8 cellular contexts compared by ENCODE assay signal in the genomic region with DNA sequence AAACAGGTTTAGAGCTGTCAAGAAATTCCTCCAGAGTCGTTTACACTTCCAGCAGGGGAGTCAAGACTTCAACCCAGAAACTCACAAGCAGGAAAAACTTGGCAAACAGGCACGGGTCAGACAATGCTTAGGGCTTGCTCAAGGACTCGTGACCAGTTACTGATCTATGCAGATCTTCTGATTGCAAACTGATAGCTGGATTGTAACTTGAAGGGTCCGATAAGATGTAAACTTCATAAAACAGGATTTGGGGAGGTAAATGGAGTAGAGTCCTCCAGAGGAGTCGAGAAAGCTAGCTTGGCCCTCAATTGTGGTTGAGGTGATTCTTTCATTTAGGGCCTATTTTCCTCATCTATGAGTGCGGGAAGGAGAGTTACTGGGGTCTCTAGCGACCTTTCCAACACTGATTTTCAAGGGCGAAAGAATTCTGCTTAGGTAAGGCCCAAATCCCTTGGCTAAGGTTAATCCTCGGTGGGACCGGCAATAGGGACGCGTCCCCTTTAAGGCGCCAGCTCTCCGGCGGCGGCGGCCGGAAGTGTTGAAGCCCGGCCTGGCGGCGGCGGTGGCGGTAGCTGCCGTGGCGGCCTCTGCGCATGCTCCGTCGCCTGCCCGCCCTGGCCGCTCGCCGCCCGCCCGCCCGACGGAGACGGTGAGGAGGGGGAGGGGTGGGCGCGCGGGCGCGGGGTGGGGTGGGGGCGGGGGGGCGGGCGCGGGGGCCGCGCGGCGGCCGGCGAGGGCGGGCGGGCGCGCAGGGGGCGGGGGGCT. TPM values are rescaled to one million over a fixed set of nuclear protein-coding genes. Genes with fewer than 3 reads are reported as not detected.
DNase-seq lines count a peak whose midpoint lies in the region; TF ChIP-seq lines count a peak whose summit lies in the region.

A gene with protein sequence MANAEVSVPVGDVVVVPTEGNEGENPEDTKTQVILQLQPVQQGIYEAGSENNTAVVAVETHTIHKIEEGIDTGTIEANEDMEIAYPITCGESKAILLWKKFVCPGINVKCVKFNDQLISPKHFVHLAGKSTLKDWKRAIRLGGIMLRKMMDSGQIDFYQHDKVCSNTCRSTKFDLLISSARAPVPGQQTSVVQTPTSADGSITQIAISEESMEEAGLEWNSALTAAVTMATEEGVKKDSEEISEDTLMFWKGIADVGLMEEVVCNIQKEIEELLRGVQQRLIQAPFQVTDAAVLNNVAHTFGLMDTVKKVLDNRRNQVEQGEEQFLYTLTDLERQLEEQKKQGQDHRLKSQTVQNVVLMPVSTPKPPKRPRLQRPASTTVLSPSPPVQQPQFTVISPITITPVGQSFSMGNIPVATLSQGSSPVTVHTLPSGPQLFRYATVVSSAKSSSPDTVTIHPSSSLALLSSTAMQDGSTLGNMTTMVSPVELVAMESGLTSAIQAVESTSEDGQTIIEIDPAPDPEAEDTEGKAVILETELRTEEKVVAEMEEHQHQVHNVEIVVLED (plus strand): TSS at position 594 of the 765 bp plus-strand sequence. CDS start 14,829 bp downstream, outside the sequence.

- peak within 1 kb of the TSS; percentile 100 for H3K27ac Mint-ChIP-seq in nephron

- H3K9me3 Mint-ChIP-seq in nephron, result no peaks in the 10 kb centered on the region

- peak within 1 kb of the TSS; percentile 96 for H3K27ac ChIP-seq in DOHH2 (ENCODE audit: low read depth, low read length)

- peaks cover 13% of the 10 kb centered on the region for H3K4me1 Mint-ChIP-seq in nephron

- peaks cover 46% of the 10 kb centered on the region for H3K79me2 ChIP-seq in DOHH2 (ENCODE audit: control insufficient read depth, low read length)

- H3K4me1 ChIP-seq in DOHH2 (ENCODE audit: control insufficient read depth, low read length), result peaks cover 18% of the 10 kb centered on the region

- H3K36me3 ChIP-seq in DOHH2 (ENCODE audit: control insufficient read depth, low read length), result peaks cover 7% of the 10 kb centered on the region

- no peaks in the 10 kb centered on the region for H3K36me3 Mint-ChIP-seq in nephron (ENCODE audit: low read depth)

- H3K27me3 Mint-ChIP-seq in nephron (ENCODE audit: low read depth), result no peaks in the 10 kb centered on the region

- DNase-seq in GOT3 (lab: John Stamatoyannopoulos, UW) (peak; percentile 60), LoVo (ENCODE audit: low spot score) (peak; percentile 92), SHP77 treated with DMSO at 0.1 percent for 48 hours (lab: John Stamatoyannopoulos, UW) (peak; percentile 79), fibroblast of the aortic adventitia (ENCODE audit: low read depth) (peak; percentile 79)
- DNase-seq in activated effector memory CD4-positive, alpha-beta T cell treated with anti-CD3 and anti-CD28 coated beads, Interleukin-2, amount 50 U/mL, for 16 hours, result peak; percentile 95
- peak; percentile 83 for DNase-seq in stimulated activated naive CD4-positive, alpha-beta T cell treated with Interleukin-2 at 50 U/mL for 16 hours (lab: John Stamatoyannopoulos, UW)

- no peaks in the 10 kb centered on the region for H3K9me2 ChIP-seq in DOHH2 (replicated peaks; ENCODE audit: control insufficient read depth, low read length)

- H3K9me3 ChIP-seq in DOHH2 (ENCODE audit: control insufficient read depth, insufficient read depth, low read length), result no peaks in the 10 kb centered on the region

- H3K4me3 Mint-ChIP-seq in nephron, result peak within 1 kb of the TSS; percentile 93 to 95 (median 95)

- peak within 1 kb of the TSS; percentile 83 for H3K4me3 ChIP-seq in DOHH2 (ENCODE audit: low read length)
- peak within 1 kb of the TSS; percentile 83 for H3K4me3 ChIP-seq in fibroblast of the aortic adventitia (ENCODE audit: low read depth, low read length)

- H3K4me2 ChIP-seq in DOHH2 (ENCODE audit: low read length), result peak within 1 kb of the TSS; percentile 75

- peaks cover 14% of the 10 kb centered on the region for H3F3A ChIP-seq in DOHH2 (ENCODE audit: control insufficient read depth, insufficient read depth)

- no peak for TF ChIP-seq CTCF in DOHH2 (IDR thresholded peaks at IDR 0.05; ENCODE audit: low read depth, low read length, poor library complexity, severe bottlenecking)
- TF ChIP-seq CTCF in fibroblast of the aortic adventitia (IDR thresholded peaks at IDR 0.05; ENCODE audit: insufficient read depth, low read length), result no peak
- no peak for TF ChIP-seq CTCF in nephron (IDR thresholded peaks at IDR 0.05; ENCODE audit: unreplicated experiment in 3 of 3)

- H3K27me3 ChIP-seq in DOHH2 (ENCODE audit: control insufficient read depth, low read length), result no peaks in the 10 kb centered on the region

- H4K20me1 ChIP-seq in DOHH2 (ENCODE audit: control insufficient read depth, insufficient read depth, low read depth, low read length), result no peaks in the 10 kb centered on the region

RNA-seq across cellular contexts. Expression of the gene that starts here (rescaled TPM):
- 5.8 and 11.4 TPM in 2 replicates for total RNA-seq in fibroblast of the aortic adventitia (ENCODE audit: low replicate concordance)

Comparison
In these comparisons a context has a peak if more than half of its experiments do, and no peak if none do; other contexts are left out.
1. Peak in every context shown above with its lines: DNase-seq, H3K4me3 ChIP-seq and H3K27ac ChIP-seq.